ENCODE assay signal across 8 cellular contexts in the genomic region with DNA sequence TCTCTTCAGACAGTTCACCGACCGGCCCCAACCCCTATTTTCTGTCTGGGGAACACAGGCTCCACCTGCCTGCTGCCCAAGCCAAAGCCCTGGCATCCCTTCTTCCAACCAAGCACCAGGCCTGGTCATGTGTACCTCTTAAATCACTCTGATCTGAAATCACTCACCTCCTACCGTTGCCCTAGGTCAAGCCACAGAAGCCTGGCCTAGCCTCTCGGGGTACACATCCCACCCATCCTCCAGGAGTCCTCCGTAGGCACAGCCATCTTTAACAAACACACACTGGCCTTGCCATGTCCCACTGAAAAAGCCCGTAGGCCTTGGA.
A peak's percentile ranks its signal among the peaks of the same experiment; 100 is the strongest.
DNase-seq lines count a peak whose midpoint lies in the region; ATAC-seq and TF ChIP-seq lines count a peak whose summit lies in the region.

No MANE protein-coding gene starts in this region.

- no peak for TF ChIP-seq EP300 in SK-N-SH (IDR thresholded peaks at IDR 0.05; ENCODE audit: borderline replicate concordance in 1 of 2, low read depth in 1 of 2, low read length in 1 of 2)

- H3F3A ChIP-seq in SK-N-SH (replicated peaks; ENCODE audit: insufficient read depth) = peaks cover 41% of the 10 kb centered on the region

- H3K79me2 ChIP-seq in SK-N-SH (ENCODE audit: insufficient read depth) = no peaks in the 10 kb centered on the region

- H3K4me1 ChIP-seq in SK-N-SH (ENCODE audit: control insufficient read depth in 1 of 2, insufficient read depth in 2 of 2, low read depth in 1 of 2, low read length in 1 of 2) (peaks cover 46 to 48% of the 10 kb centered on the region in 2 experiments), iPS-18a (ENCODE audit: control insufficient read depth, low read depth, low read length) (peaks cover 19% of the 10 kb centered on the region)

- H3K36me3 ChIP-seq in SK-N-SH (replicated peaks in 1 of 2; ENCODE audit: control insufficient read depth in 1 of 2, insufficient read depth in 2 of 2, low read length in 1 of 2) (no peaks in the 10 kb centered on the region), iPS-18a (ENCODE audit: control insufficient read depth, low read depth, low read length) (no peaks in the 10 kb centered on the region)

- H4K20me1 ChIP-seq in SK-N-SH (ENCODE audit: insufficient read depth) = no peaks in the 10 kb centered on the region

- no peak; the same call in 2 of the 3 replicates for ATAC-seq in SK-N-SH treated with all-trans-retinoic acid at 6 μM for 48 hours

- H3K27ac ChIP-seq in SK-N-SH (ENCODE audit: low read depth in 2 of 2, low read length in 1 of 2) (peak overlapping the region; percentile 99), VCaP (peak overlapping the region; percentile 82), iPS-18a (ENCODE audit: low read length) (peak overlapping the region; percentile 78), temporal lobe (ENCODE audit: low read depth, low read length) (peak overlapping the region; percentile 44)

- H3K4me2 ChIP-seq in SK-N-SH = peak overlapping the region; percentile 77

- TF ChIP-seq RAD21 in SK-N-SH (IDR thresholded peaks at IDR 0.05; ENCODE audit: low read length) = no peak

- 60% methylated on average over 6 of the region's 6 CpGs for WGBS in SK-N-SH (ENCODE audit: low lambda C conversion rate)

- H2AFZ ChIP-seq in SK-N-SH (ENCODE audit: low read depth) = peak overlapping the region; percentile 83; the same call in 1 of the 2 replicates

- intact Hi-C loops in posterior cingulate gyrus (cut with DNase I) = loop anchor here (1.0 to 5.0 kb wide), 3 partner anchors 28 to 122 kb away; a partner anchor contains a TSS

- H3K4me3 ChIP-seq in SK-N-SH (ENCODE audit: low read depth in 2 of 2, low read length in 1 of 2) (peak overlapping the region; percentile 18 to 50), iPS-18a (ENCODE audit: low read length) (no peak overlapping the region)

- CTCF ChIA-PET in SK-N-SH (lab: Yijun Ruan, JAX) = interaction anchor here (1.0 to 3.9 kb wide), 10 partner anchors 15 to 122 kb away, joined by 3 to 30 read pairs (median 13); a partner anchor contains a TSS

- DNase-seq in SK-N-SH (no peak), AG20443 (ENCODE audit: low spot score) (no peak), NCI-H1048 (lab: John Stamatoyannopoulos, UW) (no peak), posterior cingulate gyrus (no peak)

- POLR2A ChIA-PET in SK-N-SH (lab: Yijun Ruan, JAX) = interaction anchor here (0.6 to 2.0 kb wide), 6 partner anchors 10 to 117 kb away, joined by 3 to 9 read pairs (median 4); no protein-coding TSS in a partner anchor

- no peak for TF ChIP-seq CTCF in SK-N-SH (IDR thresholded peaks at IDR 0.05)
- no peak for TF ChIP-seq CTCF in VCaP (conservative IDR thresholded peaks at IDR 0.05)

- no peaks in the 10 kb centered on the region for H3K9me2 ChIP-seq in SK-N-SH

- H3K9me3 ChIP-seq in SK-N-SH (no peaks in the 10 kb centered on the region), iPS-18a (ENCODE audit: control insufficient read depth, low read depth, low read length) (no peaks in the 10 kb centered on the region)

- H3K9ac ChIP-seq in SK-N-SH (peak overlapping the region; percentile 72), iPS-18a (ENCODE audit: low read length) (peak overlapping the region; percentile 33)

- H3K27me3 ChIP-seq in SK-N-SH (ENCODE audit: insufficient read depth) (no peaks in the 10 kb centered on the region), iPS-18a (ENCODE audit: control insufficient read depth, insufficient read depth, low read length) (no peaks in the 10 kb centered on the region)

TF ChIP-seq in SK-N-SH, 30 proteins besides CTCF, POLR2A, EP300 and RAD21 (continues in another document):
- TF ChIP-seq CHD2 (IDR thresholded peaks at IDR 0.05; ENCODE audit: low read length, partially characterized antibody) = no peak
- TF ChIP-seq, protein P1, sequence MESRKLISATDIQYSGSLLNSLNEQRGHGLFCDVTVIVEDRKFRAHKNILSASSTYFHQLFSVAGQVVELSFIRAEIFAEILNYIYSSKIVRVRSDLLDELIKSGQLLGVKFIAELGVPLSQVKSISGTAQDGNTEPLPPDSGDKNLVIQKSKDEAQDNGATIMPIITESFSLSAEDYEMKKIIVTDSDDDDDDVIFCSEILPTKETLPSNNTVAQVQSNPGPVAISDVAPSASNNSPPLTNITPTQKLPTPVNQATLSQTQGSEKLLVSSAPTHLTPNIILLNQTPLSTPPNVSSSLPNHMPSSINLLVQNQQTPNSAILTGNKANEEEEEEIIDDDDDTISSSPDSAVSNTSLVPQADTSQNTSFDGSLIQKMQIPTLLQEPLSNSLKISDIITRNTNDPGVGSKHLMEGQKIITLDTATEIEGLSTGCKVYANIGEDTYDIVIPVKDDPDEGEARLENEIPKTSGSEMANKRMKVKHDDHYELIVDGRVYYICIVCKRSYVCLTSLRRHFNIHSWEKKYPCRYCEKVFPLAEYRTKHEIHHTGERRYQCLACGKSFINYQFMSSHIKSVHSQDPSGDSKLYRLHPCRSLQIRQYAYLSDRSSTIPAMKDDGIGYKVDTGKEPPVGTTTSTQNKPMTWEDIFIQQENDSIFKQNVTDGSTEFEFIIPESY (IDR thresholded peaks at IDR 0.05; ENCODE audit: borderline replicate concordance, low read depth) = no peak
- no peak for TF ChIP-seq RCOR1 (IDR thresholded peaks at IDR 0.05; ENCODE audit: low read length)
- TF ChIP-seq, protein P2, sequence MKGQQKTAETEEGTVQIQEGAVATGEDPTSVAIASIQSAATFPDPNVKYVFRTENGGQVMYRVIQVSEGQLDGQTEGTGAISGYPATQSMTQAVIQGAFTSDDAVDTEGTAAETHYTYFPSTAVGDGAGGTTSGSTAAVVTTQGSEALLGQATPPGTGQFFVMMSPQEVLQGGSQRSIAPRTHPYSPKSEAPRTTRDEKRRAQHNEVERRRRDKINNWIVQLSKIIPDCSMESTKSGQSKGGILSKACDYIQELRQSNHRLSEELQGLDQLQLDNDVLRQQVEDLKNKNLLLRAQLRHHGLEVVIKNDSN (IDR thresholded peaks at IDR 0.05; ENCODE audit: borderline replicate concordance, low read depth) = no peak
- TF ChIP-seq NRF1 (IDR thresholded peaks at IDR 0.05; ENCODE audit: low read depth, low read length) = no peak
- TF ChIP-seq RFX5 (IDR thresholded peaks at IDR 0.05; ENCODE audit: low read length) = no peak
- TF ChIP-seq MXI1 (IDR thresholded peaks at IDR 0.05; ENCODE audit: low read depth, low read length) = no peak
- no peak for TF ChIP-seq MEF2A (IDR thresholded peaks at IDR 0.05; ENCODE audit: borderline replicate concordance, low read depth)
- TF ChIP-seq FOXM1 (IDR thresholded peaks at IDR 0.05; ENCODE audit: low read depth) = no peak
- TF ChIP-seq, protein P3, sequence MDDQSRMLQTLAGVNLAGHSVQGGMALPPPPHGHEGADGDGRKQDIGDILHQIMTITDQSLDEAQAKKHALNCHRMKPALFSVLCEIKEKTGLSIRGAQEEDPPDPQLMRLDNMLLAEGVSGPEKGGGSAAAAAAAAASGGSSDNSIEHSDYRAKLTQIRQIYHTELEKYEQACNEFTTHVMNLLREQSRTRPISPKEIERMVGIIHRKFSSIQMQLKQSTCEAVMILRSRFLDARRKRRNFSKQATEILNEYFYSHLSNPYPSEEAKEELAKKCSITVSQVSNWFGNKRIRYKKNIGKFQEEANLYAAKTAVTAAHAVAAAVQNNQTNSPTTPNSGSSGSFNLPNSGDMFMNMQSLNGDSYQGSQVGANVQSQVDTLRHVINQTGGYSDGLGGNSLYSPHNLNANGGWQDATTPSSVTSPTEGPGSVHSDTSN (IDR thresholded peaks at IDR 0.05) = no peak

TF ChIP-seq in SK-N-SH treated with all-trans-retinoic acid at 6 μM for 48 hours, 23 proteins besides CTCF, POLR2A, EP300 and RAD21:
- TF ChIP-seq SNAI2 (CRISPR knock-in tag; IDR thresholded peaks at IDR 0.05) (no peak), ZNF70 (CRISPR knock-in tag; IDR thresholded peaks at IDR 0.05) (no peak), TOX (CRISPR knock-in tag; IDR thresholded peaks at IDR 0.05; ENCODE audit: borderline replicate concordance) (no peak), GLIS3 (CRISPR knock-in tag; IDR thresholded peaks at IDR 0.05) (no peak), ZNF565 (CRISPR knock-in tag; conservative IDR thresholded peaks at IDR 0.05; ENCODE audit: low read depth) (no peak), ZFP3 (CRISPR knock-in tag; IDR thresholded peaks at IDR 0.05) (no peak), ZC3H10 (CRISPR knock-in tag; IDR thresholded peaks at IDR 0.05) (no peak)
- TF ChIP-seq, protein P4, sequence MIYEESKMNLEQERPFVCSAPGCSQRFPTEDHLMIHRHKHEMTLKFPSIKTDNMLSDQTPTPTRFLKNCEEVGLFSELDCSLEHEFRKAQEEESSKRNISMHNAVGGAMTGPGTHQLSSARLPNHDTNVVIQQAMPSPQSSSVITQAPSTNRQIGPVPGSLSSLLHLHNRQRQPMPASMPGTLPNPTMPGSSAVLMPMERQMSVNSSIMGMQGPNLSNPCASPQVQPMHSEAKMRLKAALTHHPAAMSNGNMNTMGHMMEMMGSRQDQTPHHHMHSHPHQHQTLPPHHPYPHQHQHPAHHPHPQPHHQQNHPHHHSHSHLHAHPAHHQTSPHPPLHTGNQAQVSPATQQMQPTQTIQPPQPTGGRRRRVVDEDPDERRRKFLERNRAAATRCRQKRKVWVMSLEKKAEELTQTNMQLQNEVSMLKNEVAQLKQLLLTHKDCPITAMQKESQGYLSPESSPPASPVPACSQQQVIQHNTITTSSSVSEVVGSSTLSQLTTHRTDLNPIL (CRISPR knock-in tag; IDR thresholded peaks at IDR 0.05; ENCODE audit: low read depth) = no peak

Comparison
In these comparisons a context has a peak if more than half of its experiments do, and no peak if none do; other contexts are left out.
1. H3K27ac ChIP-seq: peak in every context shown above with its lines; median percentile 99 in SK-N-SH; 82 in VCaP; 78 in iPS-18a; 44 in temporal lobe.